ENCODE assay signal across 38 cellular contexts in the genomic region with DNA sequence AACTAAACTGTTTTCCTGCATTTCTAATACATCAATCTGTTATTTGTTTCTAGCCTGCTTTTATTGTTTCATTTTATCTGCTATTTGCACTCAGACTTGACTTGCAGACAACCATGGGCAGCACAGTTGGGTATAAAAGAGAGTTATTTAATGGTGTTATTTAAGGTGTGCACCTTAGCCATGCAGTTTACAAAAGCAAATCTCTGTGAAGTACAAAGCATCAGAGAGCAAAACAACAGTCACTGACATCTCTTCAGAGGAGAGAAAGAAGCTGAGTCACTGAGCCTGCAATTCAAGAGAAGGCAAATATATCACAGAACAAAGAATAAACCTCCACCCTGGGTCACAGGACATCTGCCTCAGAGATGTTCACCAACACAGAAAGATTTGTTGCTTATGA.
"Had no signal": no experiment of that assay in that cellular context is flagged by ENCODE, and none has a peak within 500 bp of the region (broad histone marks: within the 10 kb centered on the region; RNA-seq: fewer than 3 reads in every experiment).

No MANE protein-coding gene starts in this region.

- H3K27me3 ChIP-seq: ascending aorta, cardiac muscle cell had no signal

- H3K4me3 Mint-ChIP-seq: activated B cell treated with CpG ODN at 0.5 μM for 24 hours; activated CD4-positive, alpha-beta memory T cell treated with anti-CD3 and anti-CD28 coated beads, Interleukin-2, amount 10 ng/mL, durations not matched to agents 7 days and 5 days; activated CD4-positive, alpha-beta T cell treated with anti-CD3 and anti-CD28 coated beads for 36 hours; activated CD4-positive, alpha-beta T cell treated with anti-CD3 and anti-CD28 coated beads, Interleukin-2, amount 10 ng/mL, durations not matched to agents 7 days and 5 days; activated CD8-positive, alpha-beta memory T cell treated with anti-CD3 and anti-CD28 coated beads, Interleukin-2, amount 10 ng/mL, durations not matched to agents 7 days and 5 days; activated CD8-positive, alpha-beta T cell treated with anti-CD3 and anti-CD28 coated beads, Interleukin-2, amount 10 ng/mL, durations not matched to agents 7 days and 5 days; activated naive CD4-positive, alpha-beta T cell treated with anti-CD3 and anti-CD28 coated beads, Interleukin-2, amount 10 ng/mL, durations not matched to agents 7 days and 5 days; activated naive CD4-positive, alpha-beta T cell treated with anti-CD3 and anti-CD28 coated beads, Interleukin-2, amount 50 U/mL, for 24 hours; activated naive CD8-positive, alpha-beta T cell; activated naive CD8-positive, alpha-beta T cell treated with anti-CD3 and anti-CD28 coated beads, Interleukin-2, amount 10 ng/mL, durations not matched to agents 7 days and 5 days; activated naive CD8-positive, alpha-beta T cell treated with anti-CD3 and anti-CD28 coated beads, Interleukin-2, amount 50 U/mL, for 24 hours; activated T-cell treated with anti-CD3 and anti-CD28 coated beads, Interleukin-2, amount 50 U/mL, for 24 hours; brain; central memory CD8-positive, alpha-beta T cell; T-helper 1 cell treated with Interleukin-12 subunit alpha and Interleukin-12 subunit beta and Interleukin-4 antibody, amounts not matched to agents 30 μg/mL and 1 μg/mL, for 36 hours; T-helper 2 cell treated with Interferon-gamma antibody and Interleukin-4, amounts not matched to agents 5 μg/mL and 100 μg/mL, for 36 hours had no signal

- H3K27ac Mint-ChIP-seq: activated B cell treated with CpG ODN at 0.5 μM for 24 hours; activated CD4-positive, alpha-beta memory T cell treated with anti-CD3 and anti-CD28 coated beads, Interleukin-2, amount 10 ng/mL, durations not matched to agents 7 days and 5 days; activated CD4-positive, alpha-beta T cell treated with anti-CD3 and anti-CD28 coated beads for 36 hours; activated CD4-positive, alpha-beta T cell treated with anti-CD3 and anti-CD28 coated beads, Interleukin-2, amount 10 ng/mL, durations not matched to agents 7 days and 5 days; activated CD8-positive, alpha-beta memory T cell treated with anti-CD3 and anti-CD28 coated beads, Interleukin-2, amount 10 ng/mL, durations not matched to agents 7 days and 5 days; activated CD8-positive, alpha-beta T cell treated with anti-CD3 and anti-CD28 coated beads, Interleukin-2, amount 10 ng/mL, durations not matched to agents 7 days and 5 days; activated naive CD4-positive, alpha-beta T cell treated with anti-CD3 and anti-CD28 coated beads, Interleukin-2, amount 10 ng/mL, durations not matched to agents 7 days and 5 days; activated naive CD4-positive, alpha-beta T cell treated with anti-CD3 and anti-CD28 coated beads, Interleukin-2, amount 50 U/mL, for 24 hours; activated naive CD8-positive, alpha-beta T cell; activated naive CD8-positive, alpha-beta T cell treated with anti-CD3 and anti-CD28 coated beads, Interleukin-2, amount 10 ng/mL, durations not matched to agents 7 days and 5 days; activated naive CD8-positive, alpha-beta T cell treated with anti-CD3 and anti-CD28 coated beads, Interleukin-2, amount 50 U/mL, for 24 hours; activated T-cell treated with anti-CD3 and anti-CD28 coated beads, Interleukin-2, amount 50 U/mL, for 24 hours; activated T-helper 2 cell treated with anti-CD3 and anti-CD28 coated beads, Interferon-gamma antibody, Interleukin-2, Interleukin-4, amounts not matched to agents 10 μg/mL and 5 μg/mL and 100 μg/mL, durations not matched to agents 14 hours and 24 hours and 36 hours; brain; T-helper 1 cell treated with Interleukin-12 subunit alpha and Interleukin-12 subunit beta and Interleukin-4 antibody, amounts not matched to agents 30 μg/mL and 1 μg/mL, for 36 hours; T-helper 2 cell treated with Interferon-gamma antibody and Interleukin-4, amounts not matched to agents 5 μg/mL and 100 μg/mL, for 36 hours had no signal

- H3K4me1 ChIP-seq: ascending aorta had no signal

- DNase-seq: activated B cell treated with CpG ODN at 0.5 μM for 24 hours; activated CD4-positive, alpha-beta memory T cell treated with anti-CD3 and anti-CD28 coated beads, Interleukin-2, amount 10 ng/mL, durations not matched to agents 7 days and 5 days; activated CD4-positive, alpha-beta T cell treated with anti-CD3 and anti-CD28 coated beads for 1 hour; activated CD4-positive, alpha-beta T cell treated with anti-CD3 and anti-CD28 coated beads for 36 hours; activated CD4-positive, alpha-beta T cell treated with anti-CD3 and anti-CD28 coated beads for 48 hours; activated CD4-positive, alpha-beta T cell treated with anti-CD3 and anti-CD28 coated beads, Interleukin-2, amount 10 ng/mL, durations not matched to agents 7 days and 5 days; activated CD4-positive, alpha-beta T cell treated with anti-CD3 and anti-CD28 coated beads, Interleukin-2, amount 50 U/mL, for 48 hours; activated CD8-positive, alpha-beta memory T cell treated with anti-CD3 and anti-CD28 coated beads for 24 hours; activated CD8-positive, alpha-beta memory T cell treated with anti-CD3 and anti-CD28 coated beads, Interleukin-2, amount 10 ng/mL, durations not matched to agents 7 days and 5 days; activated CD8-positive, alpha-beta memory T cell treated with anti-CD3 and anti-CD28 coated beads, Interleukin-2, amount 50 U/mL, for 48 hours; activated CD8-positive, alpha-beta T cell treated with anti-CD3 and anti-CD28 coated beads, Interleukin-2, amount 10 ng/mL, durations not matched to agents 7 days and 5 days; activated effector memory CD4-positive, alpha-beta T cell treated with Interleukin-2 at 50 U/mL for 16 hours; activated gamma-delta T cell; activated naive CD4-positive, alpha-beta T cell treated with anti-CD3 and anti-CD28 coated beads, Interleukin-2, amount 10 ng/mL, durations not matched to agents 7 days and 5 days; activated naive CD4-positive, alpha-beta T cell treated with Interleukin-2 at 50 U/mL for 16 hours; activated naive CD8-positive, alpha-beta T cell treated with anti-CD3 and anti-CD28 coated beads, Interleukin-2, amount 10 ng/mL, durations not matched to agents 7 days and 5 days; activated naive CD8-positive, alpha-beta T cell treated with anti-CD3 and anti-CD28 coated beads, Interleukin-2, amount 50 U/mL, for 24 hours; activated T-cell treated with anti-CD3 and anti-CD28 coated beads, Interleukin-2, amount 50 U/mL, for 24 hours; activated T-cell treated with anti-CD3 and anti-CD28 coated beads, Interleukin-2, amount 50 U/mL, for 48 hours; amygdala; anterior cingulate cortex; caudate nucleus; cerebellar nuclear complex; T-helper 2 cell; T-helper 9 cell had no signal

- ATAC-seq: activated CD4-positive, alpha-beta T cell treated with anti-CD3 and anti-CD28 coated beads for 36 hours; activated CD4-positive, CD25-positive, alpha-beta regulatory T cell treated with anti-CD3 and anti-CD28 coated beads, Interleukin-2, amount 50 U/mL, for 24 hours; activated CD8-positive, alpha-beta memory T cell treated with anti-CD3 and anti-CD28 coated beads, Interleukin-2, amount 10 ng/mL, durations not matched to agents 7 days and 5 days; activated CD8-positive, alpha-beta T cell treated with anti-CD3 and anti-CD28 coated beads, Interleukin-2, amount 10 ng/mL, durations not matched to agents 7 days and 5 days; activated naive CD8-positive, alpha-beta T cell treated with anti-CD3 and anti-CD28 coated beads, Interleukin-2, amount 50 U/mL, for 24 hours had no signal

- H3K36me3 ChIP-seq: ascending aorta, cardiac muscle cell had no signal

- H3K4me1 Mint-ChIP-seq: activated B cell treated with CpG ODN at 0.5 μM for 24 hours, brain had no signal

- H3K4me3 ChIP-seq: ascending aorta, cardiac muscle cell had no signal

- H3K27ac ChIP-seq: ascending aorta, cardiac muscle cell, VCaP had no signal

- FAIRE-seq: bronchial epithelial cell, TTC549 had no signal

- H3K27me3 Mint-ChIP-seq: activated B cell treated with CpG ODN at 0.5 μM for 24 hours; activated CD4-positive, alpha-beta memory T cell treated with anti-CD3 and anti-CD28 coated beads, Interleukin-2, amount 10 ng/mL, durations not matched to agents 7 days and 5 days; activated CD4-positive, alpha-beta T cell treated with anti-CD3 and anti-CD28 coated beads for 36 hours; activated CD4-positive, alpha-beta T cell treated with anti-CD3 and anti-CD28 coated beads, Interleukin-2, amount 10 ng/mL, durations not matched to agents 7 days and 5 days; activated CD8-positive, alpha-beta memory T cell treated with anti-CD3 and anti-CD28 coated beads, Interleukin-2, amount 10 ng/mL, durations not matched to agents 7 days and 5 days; activated naive CD4-positive, alpha-beta T cell treated with anti-CD3 and anti-CD28 coated beads, Interleukin-2, amount 50 U/mL, for 24 hours; activated naive CD8-positive, alpha-beta T cell; activated naive CD8-positive, alpha-beta T cell treated with anti-CD3 and anti-CD28 coated beads, Interleukin-2, amount 10 ng/mL, durations not matched to agents 7 days and 5 days; activated naive CD8-positive, alpha-beta T cell treated with anti-CD3 and anti-CD28 coated beads, Interleukin-2, amount 50 U/mL, for 24 hours; activated T-cell treated with anti-CD3 and anti-CD28 coated beads, Interleukin-2, amount 50 U/mL, for 24 hours; brain; central memory CD8-positive, alpha-beta T cell had no signal
